Comparison of ENCODE assay signal across 8 cellular contexts in genomic region chr17:45019177-45019711, GRCh38. TPM values are rescaled to one million over a fixed set of nuclear protein-coding genes. Genes with fewer than 3 reads are reported as not detected.
DNase-seq lines count a peak whose midpoint lies in the region; ATAC-seq, FAIRE-seq and TF ChIP-seq lines count a peak whose summit lies in the region.

No MANE protein-coding gene starts in this region.

- H3K79me1 ChIP-seq in H1 (ENCODE audit: low read depth, low read length) = no peaks in the 10 kb centered on the region

- H2BK120ac ChIP-seq in H1 (replicated peaks; ENCODE audit: low read depth, low read length) = no peak overlapping the region

- TF ChIP-seq CTCF in H1 (IDR thresholded peaks at IDR 0.05; ENCODE audit: control extremely low read depth in 1 of 3, insufficient read depth in 1 of 3, low read depth in 1 of 3, low read length in 3 of 3) = peak; percentile 13 to 34 (median 21); a peak in 3 of 4 replicates

- no peak overlapping the region for H4K5ac ChIP-seq in H1 (ENCODE audit: insufficient read length, low read depth, low read length)

- no peak overlapping the region for H2BK20ac ChIP-seq in H1 (ENCODE audit: low read length)

- H3K9ac ChIP-seq in H1 (replicated peaks in 1 of 4; ENCODE audit: extremely low read depth in 1 of 4, low read depth in 3 of 4, low read length in 3 of 4) = peak overlapping the region in 1 of 4 experiments; percentile 59; a peak in 1 of 7 replicates

- TF ChIP-seq RAD21 in H1 (IDR thresholded peaks at IDR 0.05 in 1 of 2, conservative IDR thresholded peaks at IDR 0.05 in 1 of 2; ENCODE audit: low read depth in 2 of 2, low read length in 2 of 2) = peak in 1 of 2 experiments; percentile 24; a peak in 1 of 4 replicates

- peak overlapping the region; percentile 97 for H3K4me3 Mint-ChIP-seq in stimulated activated naive CD8-positive, alpha-beta T cell treated with anti-CD3 and anti-CD28 coated beads, Interleukin-15, amount 100 ng/mL, for 72 hours

- CTCF ChIA-PET in H1 (lab: Charles Lee; ENCODE audit: partially characterized antibody) = interaction anchor here (0.6 to 16.2 kb wide), 22 partner anchors 9 to 240 kb away, joined by 3 to 243 read pairs (median 5); partner anchors contain the start of genes ACBD4, C1QL1, DCAKD and GFAP

- no peak overlapping the region for H3K27ac ChIP-seq in H1 (ENCODE audit: low read depth, low read length)

- peaks cover 0 to 4% of the 10 kb centered on the region in 2 experiments for H4K20me1 ChIP-seq in H1 (replicated peaks in 1 of 2; ENCODE audit: control insufficient read depth in 1 of 2, insufficient read depth in 2 of 2, low read length in 2 of 2)

- no peak overlapping the region for H2AFZ ChIP-seq in H1 (ENCODE audit: low read length)

- H3K27me3 Mint-ChIP-seq in stimulated activated naive CD8-positive, alpha-beta T cell treated with anti-CD3 and anti-CD28 coated beads, Interleukin-15, amount 100 ng/mL, for 72 hours = peaks cover 56% of the 10 kb centered on the region

- H4K91ac ChIP-seq in H1 (replicated peaks; ENCODE audit: insufficient read length, low read length) = no peak overlapping the region

- H3K56ac ChIP-seq in H1 (replicated peaks; ENCODE audit: insufficient read length, low read depth, low read length) = no peak overlapping the region

- H3K4me1 ChIP-seq in H1 (replicated peaks in 1 of 4; ENCODE audit: control insufficient read depth in 3 of 4, insufficient read depth in 4 of 4, low read length in 3 of 4) (peaks cover 9 to 23% (median 14%) of the 10 kb centered on the region in 4 experiments), mononuclear cell (ENCODE audit: insufficient read depth, low read length) (peaks cover 23% of the 10 kb centered on the region)

- H3K14ac ChIP-seq in H1 (ENCODE audit: insufficient read length) = no peak overlapping the region

- no peak for FAIRE-seq in H1 (lab: Jason Lieb, UNC)

- no peak overlapping the region for H4K8ac ChIP-seq in H1 (ENCODE audit: extremely low read depth, insufficient read depth, low read length)

- H3K9me3 ChIP-seq in H1 (ENCODE audit: insufficient read depth in 2 of 2, low read depth in 1 of 2, low read length in 1 of 2) (no peaks in the 10 kb centered on the region), mononuclear cell (ENCODE audit: low read depth, low read length) (no peaks in the 10 kb centered on the region)

- H3K4me3 ChIP-seq in H1 (ENCODE audit: extremely low read depth in 1 of 4, insufficient read depth in 2 of 4, low read depth in 3 of 4, low read length in 4 of 4) (peak overlapping the region; percentile 19 to 66 (median 34)), mononuclear cell (ENCODE audit: low read length) (peak overlapping the region; percentile 13)

- DNase-seq in NCI-H2107 (lab: John Stamatoyannopoulos, UW) (peak; percentile 16), NCI-H2107 treated with DMSO at 0.1 percent for 48 hours (lab: John Stamatoyannopoulos, UW; ENCODE audit: unreplicated experiment) (no peak), NCI-H1930 (lab: John Stamatoyannopoulos, UW) (peak; percentile 40 to 61), H1 (ENCODE audit: low read depth in 1 of 2, low spot score in 2 of 2) (no peak)
- DNase-seq in activated CD4-positive, alpha-beta T cell treated with anti-CD3 and anti-CD28 coated beads, Interleukin-2, amount 50 U/mL, for 1 hour = peak; percentile 20
- peak; percentile 39 to 44 for DNase-seq in stimulated activated naive CD8-positive, alpha-beta T cell treated with anti-CD3 and anti-CD28 coated beads, Interleukin-15, amount 100 ng/mL, for 72 hours

- H2AK5ac ChIP-seq in H1 (ENCODE audit: low read depth, low read length) = no peak overlapping the region

- H3K23me2 ChIP-seq in H1 (ENCODE audit: low read depth, low read length) = peaks cover 3% of the 10 kb centered on the region; the same call in 1 of the 2 replicates

- H3K4me2 ChIP-seq in H1 (ENCODE audit: insufficient read depth in 1 of 2, low read depth in 2 of 2, low read length in 2 of 2) = peak overlapping the region; percentile 56 to 84

- peak overlapping the region in 1 of 2 donors; percentile 96 for H3K27ac Mint-ChIP-seq in stimulated activated naive CD8-positive, alpha-beta T cell treated with anti-CD3 and anti-CD28 coated beads, Interleukin-15, amount 100 ng/mL, for 72 hours

- WGBS in H1 (ENCODE audit: extremely low coverage in 1 of 2, insufficient coverage in 1 of 2, insufficient read length in 1 of 2, insufficient replicate concordance in 2 of 2, low coverage in 1 of 2, low lambda C conversion rate in 2 of 2, missing lambda C conversion rate in 1 of 2), 2 experiments = 5% methylated on average over 53 of the region's 54 CpGs; no CpG with 5 or more reads in 1 of the 2 experiments

- TF ChIP-seq EP300 in H1 (IDR thresholded peaks at IDR 0.05; ENCODE audit: borderline replicate concordance in 1 of 2, low read depth in 2 of 2, low read length in 2 of 2) = no peak

- H3K4ac ChIP-seq in H1 (replicated peaks; ENCODE audit: insufficient read length, low read depth, low read length) = no peak overlapping the region

- POLR2A ChIA-PET in H1 (lab: Charles Lee; ENCODE audit: partially characterized antibody) = interaction anchor here (0.9 to 3.8 kb wide), 9 partner anchors 10 to 244 kb away, joined by 3 to 15 read pairs (median 9); partner anchors contain the start of genes C1QL1 and DCAKD

- H3K9me3 Mint-ChIP-seq in stimulated activated naive CD8-positive, alpha-beta T cell treated with anti-CD3 and anti-CD28 coated beads, Interleukin-15, amount 100 ng/mL, for 72 hours = no peaks in the 10 kb centered on the region

- no peak overlapping the region for H2BK5ac ChIP-seq in H1 (ENCODE audit: low read depth, low read length)

- H3K4me1 Mint-ChIP-seq in stimulated activated naive CD8-positive, alpha-beta T cell treated with anti-CD3 and anti-CD28 coated beads, Interleukin-15, amount 100 ng/mL, for 72 hours = peaks cover 41% of the 10 kb centered on the region

- no peak for TF ChIP-seq POLR2A in H1 (IDR thresholded peaks at IDR 0.05; ENCODE audit: control extremely low read depth in 1 of 2, low read depth in 2 of 2, low read length in 2 of 2)

- no peak overlapping the region for H2BK12ac ChIP-seq in H1 (ENCODE audit: low read depth, low read length)

- H3K36me3 ChIP-seq in H1 (ENCODE audit: control insufficient read depth in 2 of 4, insufficient read depth in 4 of 4, low read length in 3 of 4) = peaks cover 0 to 2% (median 0%) of the 10 kb centered on the region in 4 experiments; a peak in 2 of 8 replicates

- no peaks in the 10 kb centered on the region for H3K79me2 ChIP-seq in H1 (ENCODE audit: control insufficient read depth in 1 of 2, insufficient read depth in 2 of 2, low read length in 2 of 2)

- H2BK15ac ChIP-seq in H1 (ENCODE audit: low read length) = no peak overlapping the region

- H3K18ac ChIP-seq in H1 (ENCODE audit: extremely low read depth, low read length) = peak overlapping the region; percentile 43; the same call in 1 of the 2 replicates

- peak; percentile 74 for ATAC-seq in stimulated activated naive CD8-positive, alpha-beta T cell treated with anti-CD3 and anti-CD28 coated beads, Interleukin-15, amount 100 ng/mL, for 72 hours
- no peak for ATAC-seq in GM21515 (IDR thresholded peaks at IDR 0.05; ENCODE audit: unreplicated experiment)

- no peak overlapping the region for H3K23ac ChIP-seq in H1 (ENCODE audit: insufficient read length)

- H3K27me3 ChIP-seq in H1 (replicated peaks in 1 of 4; ENCODE audit: control insufficient read depth in 3 of 4, extremely low read depth in 1 of 4, insufficient read depth in 3 of 4, low read length in 3 of 4) (peaks cover 20 to 43% (median 40%) of the 10 kb centered on the region in 4 experiments), mononuclear cell (ENCODE audit: insufficient read depth, low read length) (peaks cover 39% of the 10 kb centered on the region)

TF ChIP-seq in H1, 55 proteins besides CTCF, POLR2A, EP300 and RAD21 (continues in another document):
- no peak for TF ChIP-seq KDM1A (IDR thresholded peaks at IDR 0.05; ENCODE audit: borderline replicate concordance, low read length)
- peak; percentile 54; the same call in 1 of the 2 replicates for TF ChIP-seq SUZ12 (IDR thresholded peaks at IDR 0.05; ENCODE audit: low read length)

RNA-seq across cellular contexts. Expression of gene DCAKD, which starts 32.2 kb away (rescaled TPM):
- total RNA-seq in H1 (2021; fragmentation: NEBNext Ultra II Directional; extraction: Animal tissue kit (Norgen Biotek cat#: 25700)) = 33.7 and 35.6 TPM in 2 replicates
- polyA plus RNA-seq in H1 (2011; rRNA removed) = 52.9 and 61.8 TPM in 2 replicates
- 38.7 TPM for polyA plus RNA-seq in H1 (2011; cell fraction: cytosol; rRNA removed)
- polyA plus RNA-seq in H1 (2011; cell fraction: nucleus; rRNA removed) = 50.3 TPM
- 35.6 to 46.5 TPM (median 40.8 TPM) in 4 replicates for polyA plus RNA-seq in H1 (2012, experiment 1 of 2)
- 33.9 TPM for polyA plus RNA-seq in H1 (2012, experiment 2 of 2)
- 25.6 TPM for polyA plus RNA-seq in H1 (2013, experiment 1 of 2)
- polyA plus RNA-seq in H1 (2013, experiment 2 of 2) = 23.7 TPM
- polyA minus RNA-seq in H1 (2011; rRNA and poly(A)+ RNA removed) = 38.0 and 42.8 TPM in 2 replicates
- polyA minus RNA-seq in H1 (2011; cell fraction: cytosol; rRNA and poly(A)+ RNA removed) = 40.1 TPM
- 25.0 TPM for polyA minus RNA-seq in H1 (2011; cell fraction: nucleus; rRNA and poly(A)+ RNA removed)
- total RNA-seq in mononuclear cell = 8.9 TPM

RNA-seq across cellular contexts. Expression of gene NMT1, which starts 41.9 kb away (rescaled TPM):
- total RNA-seq in H1 (2021; fragmentation: NEBNext Ultra II Directional; extraction: Animal tissue kit (Norgen Biotek cat#: 25700)) = 149 and 152 TPM in 2 replicates
- 35.5 and 42.9 TPM in 2 replicates for polyA plus RNA-seq in H1 (2011; rRNA removed)
- 40.4 TPM for polyA plus RNA-seq in H1 (2011; cell fraction: cytosol; rRNA removed)
- polyA plus RNA-seq in H1 (2011; cell fraction: nucleus; rRNA removed) = 57.8 TPM
- polyA plus RNA-seq in H1 (2012, experiment 1 of 2) = 85.4 to 115 TPM (median 89.7 TPM) in 4 replicates
- polyA plus RNA-seq in H1 (2012, experiment 2 of 2) = 47.2 TPM
- 116 TPM for polyA plus RNA-seq in H1 (2013, experiment 1 of 2)
- polyA plus RNA-seq in H1 (2013, experiment 2 of 2) = 99.8 TPM
- 59.6 and 71.5 TPM in 2 replicates for polyA minus RNA-seq in H1 (2011; rRNA and poly(A)+ RNA removed)
- polyA minus RNA-seq in H1 (2011; cell fraction: cytosol; rRNA and poly(A)+ RNA removed) = 418 TPM
- 41.7 TPM for polyA minus RNA-seq in H1 (2011; cell fraction: nucleus; rRNA and poly(A)+ RNA removed)
- total RNA-seq in mononuclear cell = 35.2 TPM

RNA-seq across cellular contexts. Expression of gene C1QL1, which starts 51.1 kb away (rescaled TPM):
- 7.5 and 7.6 TPM in 2 replicates for total RNA-seq in H1 (2021; fragmentation: NEBNext Ultra II Directional; extraction: Animal tissue kit (Norgen Biotek cat#: 25700))
- 10.5 and 16.5 TPM in 2 replicates for polyA plus RNA-seq in H1 (2011; rRNA removed)
- polyA plus RNA-seq in H1 (2011; cell fraction: cytosol; rRNA removed) = 8.9 TPM
- polyA plus RNA-seq in H1 (2011; cell fraction: nucleus; rRNA removed) = 7.5 TPM
- polyA plus RNA-seq in H1 (2012, experiment 1 of 2) = 2.9 to 8.4 TPM (median 5.8 TPM) in 4 replicates
- polyA plus RNA-seq in H1 (2012, experiment 2 of 2) = 4.5 TPM
- 14.0 TPM for polyA plus RNA-seq in H1 (2013, experiment 1 of 2)
- polyA plus RNA-seq in H1 (2013, experiment 2 of 2) = 16.0 TPM
- 0.61 and 1.1 TPM in 2 replicates for polyA minus RNA-seq in H1 (2011; rRNA and poly(A)+ RNA removed)
- 2.3 TPM for polyA minus RNA-seq in H1 (2011; cell fraction: cytosol; rRNA and poly(A)+ RNA removed)
- 2.5 TPM for polyA minus RNA-seq in H1 (2011; cell fraction: nucleus; rRNA and poly(A)+ RNA removed)
- total RNA-seq in mononuclear cell = not detected

Comparison
In these comparisons a context has a peak if more than half of its experiments do, and no peak if none do; other contexts are left out.
1. DNase-seq: peak in NCI-H2107 (single experiment), NCI-H1930 (2 of 2), activated CD4-positive, alpha-beta T cell treated with anti-CD3 and anti-CD28 coated beads, Interleukin-2, amount 50 U/mL, for 1 hour (single experiment) and stimulated activated naive CD8-positive, alpha-beta T cell treated with anti-CD3 and anti-CD28 coated beads, Interleukin-15, amount 100 ng/mL, for 72 hours (2 of 2); none in NCI-H2107 treated with DMSO at 0.1 percent for 48 hours (single experiment) and H1 (0 of 2).